8 cellular contexts compared by ENCODE assay signal in genomic region chr2:207156451-207157161, GRCh38. TPM values are rescaled to one million over a fixed set of nuclear protein-coding genes. Genes with fewer than 3 reads are reported as not detected.
DNase-seq lines count a peak whose midpoint lies in the region; ATAC-seq and TF ChIP-seq lines count a peak whose summit lies in the region.

No MANE protein-coding gene starts in this region.

- peak overlapping the region; percentile 92 for H3K4me3 Mint-ChIP-seq in glutamatergic neuron (ENCODE audit: unreplicated experiment)

- DNase-seq in EL (peak; percentile 41), glutamatergic neuron (no peak), NOMO-1 treated with dmso at 0.1 percent for 144 hours (lab: John Stamatoyannopoulos, UW; ENCODE audit: unreplicated experiment) (no peak), smooth muscle cell (lab: John Stamatoyannopoulos, UW; ENCODE audit: unreplicated experiment) (no peak), NCI-H524 treated with DMSO at 0.1 percent for 48 hours (lab: John Stamatoyannopoulos, UW) (no peak), NCI-H2107 treated with DMSO at 0.1 percent for 48 hours (lab: John Stamatoyannopoulos, UW; ENCODE audit: unreplicated experiment) (no peak)

- no peak overlapping the region for H3K4me2 ChIP-seq in smooth muscle cell

- H4K20me1 ChIP-seq in smooth muscle cell (ENCODE audit: low read depth), result peaks cover 100% of the 10 kb centered on the region

- H3K36me3 Mint-ChIP-seq in glutamatergic neuron (ENCODE audit: unreplicated experiment), result no peaks in the 10 kb centered on the region

- peak; percentile 37 for ATAC-seq in GM19468 (IDR thresholded peaks at IDR 0.05; ENCODE audit: extremely low read depth, unreplicated experiment)
- ATAC-seq in HG03469 (IDR thresholded peaks at IDR 0.05; ENCODE audit: unreplicated experiment), result peak; percentile 55

- peaks cover 45% of the 10 kb centered on the region for H3K9me3 Mint-ChIP-seq in glutamatergic neuron (ENCODE audit: unreplicated experiment)

- no peaks in the 10 kb centered on the region for H3K36me3 ChIP-seq in smooth muscle cell (ENCODE audit: low read depth)

- peaks cover 17% of the 10 kb centered on the region for H3K27me3 Mint-ChIP-seq in glutamatergic neuron (ENCODE audit: unreplicated experiment)

- peak overlapping the region; percentile 82 for H3K27ac Mint-ChIP-seq in glutamatergic neuron (ENCODE audit: unreplicated experiment)

- no peaks in the 10 kb centered on the region for H3K27me3 ChIP-seq in smooth muscle cell (ENCODE audit: low read depth)

- TF ChIP-seq CTCF in glutamatergic neuron (IDR thresholded peaks at IDR 0.05; ENCODE audit: partially characterized antibody, unreplicated experiment) (no peak), smooth muscle cell (IDR thresholded peaks at IDR 0.05; ENCODE audit: borderline replicate concordance, insufficient read depth, poor library complexity, severe bottlenecking) (no peak)

- peaks cover 100% of the 10 kb centered on the region for H3K79me2 ChIP-seq in smooth muscle cell (ENCODE audit: low read depth)

- H3F3A ChIP-seq in smooth muscle cell (ENCODE audit: low read depth), result no peaks in the 10 kb centered on the region

- 87% methylated on average over 5 of the region's 5 CpGs for WGBS in smooth muscle cell (ENCODE audit: low lambda C conversion rate)

- H2AFZ ChIP-seq in smooth muscle cell (ENCODE audit: low read depth), result no peak overlapping the region

- no peak overlapping the region for H3K9ac ChIP-seq in smooth muscle cell (ENCODE audit: low read depth)

- H3K27ac ChIP-seq in smooth muscle cell (ENCODE audit: low read depth), result no peak overlapping the region

- H3K4me3 ChIP-seq in smooth muscle cell, result no peak overlapping the region

- peaks cover 43% of the 10 kb centered on the region for H3K4me1 ChIP-seq in smooth muscle cell (ENCODE audit: low read depth)

- peaks cover 91% of the 10 kb centered on the region for H3K4me1 Mint-ChIP-seq in glutamatergic neuron (ENCODE audit: low read depth, unreplicated experiment)

- H3K9me3 ChIP-seq in smooth muscle cell (replicated peaks; ENCODE audit: low read depth), result no peaks in the 10 kb centered on the region

RNA-seq across cellular contexts. Expression of gene KLF7, which starts 9.1 kb away (rescaled TPM):
- total RNA-seq in glutamatergic neuron (ENCODE audit: unreplicated experiment) (323 TPM), smooth muscle cell (16.1 and 27.6 TPM in 2 replicates)
- polyA plus RNA-seq in smooth muscle cell, result 12.2 and 12.7 TPM in 2 replicates

Comparison
In these comparisons a context has a peak if more than half of its experiments do, and no peak if none do; other contexts are left out.
1. RNA of gene KLF7, which starts 9.1 kb away (total RNA-seq): 323 TPM in glutamatergic neuron (single experiment); 16.1 to 27.6 TPM in smooth muscle cell; every median in the first group is over 10 times any median in the second.